ENCODE assay signal across 15 cellular contexts in genomic region chr1:192382758-192383157, GRCh38.
DNase-seq lines count a peak whose midpoint lies in the region; ATAC-seq, FAIRE-seq and TF ChIP-seq lines count a peak whose summit lies in the region.
"Had no signal": no experiment of that assay in that cellular context is flagged by ENCODE, and none has a peak within 500 bp of the region (broad histone marks: within the 10 kb centered on the region; RNA-seq: fewer than 3 reads in every experiment).

No MANE protein-coding gene starts in this region.

- H3K4me3 ChIP-seq in small intestine (ENCODE audit: low read depth in 1 of 2, low read length in 2 of 2): no peak overlapping the region
- H3K4me3 ChIP-seq: Peyer's patch had no signal

- H3K36me3 ChIP-seq in small intestine (ENCODE audit: control insufficient read depth in 2 of 2, insufficient read depth in 2 of 2, low read length in 2 of 2): no peaks in the 10 kb centered on the region
- H3K36me3 ChIP-seq: Peyer's patch had no signal

- DNase-seq in NCI-H82 (lab: John Stamatoyannopoulos, UW) (peak; percentile 15), NCI-H82 treated with DMSO at 0.1 percent for 48 hours (lab: John Stamatoyannopoulos, UW; ENCODE audit: unreplicated experiment) (no peak), small intestine (no peak), dedifferentiated amniotic fluid mesenchymal stem cell (ENCODE audit: extremely low spot score) (no peak), amygdala (lab: John Stamatoyannopoulos, UW) (no peak)
- no peak for DNase-seq in stimulated activated CD4-positive, alpha-beta T cell treated with anti-CD3 and anti-CD28 coated beads, Interleukin-2, amount 100 ng/mL, for 48 hours
- DNase-seq: Caco-2, H7, NCI-H1105, NCI-H187, Peyer's patch, SHP77 treated with DMSO at 0.1 percent for 48 hours had no signal

- no peaks in the 10 kb centered on the region for H3K4me1 ChIP-seq in small intestine (ENCODE audit: control insufficient read depth in 2 of 2, insufficient read depth in 1 of 2, low read depth in 1 of 2, low read length in 1 of 2)
- H3K4me1 ChIP-seq: Caco-2, Peyer's patch had no signal

- no peak overlapping the region for H3K27ac ChIP-seq in small intestine (ENCODE audit: low read depth in 1 of 2, low read length in 1 of 2)
- H3K27ac ChIP-seq: Peyer's patch had no signal

- ATAC-seq in HG03520 (IDR thresholded peaks at IDR 0.05; ENCODE audit: unreplicated experiment) (peak; percentile 63), SK-N-SH treated with all-trans-retinoic acid at 6 μM for 48 hours (peak; percentile 74)

- no peaks in the 10 kb centered on the region for H3K9me3 ChIP-seq in small intestine (ENCODE audit: control insufficient read depth, low read depth)
- H3K9me3 ChIP-seq: Peyer's patch had no signal

- WGBS in small intestine, 3 donors: 73 to 86% (median 83%) methylated on average over 2 of the region's 2 CpGs

- no peaks in the 10 kb centered on the region for H3K27me3 ChIP-seq in small intestine (ENCODE audit: control insufficient read depth in 2 of 2, insufficient read depth in 2 of 2, low read length in 2 of 2)

- FAIRE-seq in small intestine (lab: Jason Lieb, UNC): no peak
- FAIRE-seq: A204.1 had no signal

TF ChIP-seq in SK-N-SH treated with all-trans-retinoic acid at 6 μM for 48 hours, 23 proteins besides CTCF, POLR2A, EP300 and RAD21:
- TF ChIP-seq ZNF565 (CRISPR knock-in tag; conservative IDR thresholded peaks at IDR 0.05; ENCODE audit: low read depth): no peak
- no peak for TF ChIP-seq ZC3H10 (CRISPR knock-in tag; IDR thresholded peaks at IDR 0.05)
- TF ChIP-seq, protein P1, sequence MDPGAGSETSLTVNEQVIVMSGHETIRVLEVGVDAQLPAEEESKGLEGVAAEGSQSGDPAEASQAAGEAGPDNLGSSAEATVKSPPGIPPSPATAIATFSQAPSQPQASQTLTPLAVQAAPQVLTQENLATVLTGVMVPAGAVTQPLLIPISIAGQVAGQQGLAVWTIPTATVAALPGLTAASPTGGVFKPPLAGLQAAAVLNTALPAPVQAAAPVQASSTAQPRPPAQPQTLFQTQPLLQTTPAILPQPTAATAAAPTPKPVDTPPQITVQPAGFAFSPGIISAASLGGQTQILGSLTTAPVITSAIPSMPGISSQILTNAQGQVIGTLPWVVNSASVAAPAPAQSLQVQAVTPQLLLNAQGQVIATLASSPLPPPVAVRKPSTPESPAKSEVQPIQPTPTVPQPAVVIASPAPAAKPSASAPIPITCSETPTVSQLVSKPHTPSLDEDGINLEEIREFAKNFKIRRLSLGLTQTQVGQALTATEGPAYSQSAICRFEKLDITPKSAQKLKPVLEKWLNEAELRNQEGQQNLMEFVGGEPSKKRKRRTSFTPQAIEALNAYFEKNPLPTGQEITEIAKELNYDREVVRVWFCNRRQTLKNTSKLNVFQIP (CRISPR knock-in tag; IDR thresholded peaks at IDR 0.05; ENCODE audit: borderline replicate concordance, low read depth): no peak
- TF ChIP-seq TCF4 (CRISPR knock-in tag; IDR thresholded peaks at IDR 0.05; ENCODE audit: borderline replicate concordance): no peak
- TF ChIP-seq, protein P2, sequence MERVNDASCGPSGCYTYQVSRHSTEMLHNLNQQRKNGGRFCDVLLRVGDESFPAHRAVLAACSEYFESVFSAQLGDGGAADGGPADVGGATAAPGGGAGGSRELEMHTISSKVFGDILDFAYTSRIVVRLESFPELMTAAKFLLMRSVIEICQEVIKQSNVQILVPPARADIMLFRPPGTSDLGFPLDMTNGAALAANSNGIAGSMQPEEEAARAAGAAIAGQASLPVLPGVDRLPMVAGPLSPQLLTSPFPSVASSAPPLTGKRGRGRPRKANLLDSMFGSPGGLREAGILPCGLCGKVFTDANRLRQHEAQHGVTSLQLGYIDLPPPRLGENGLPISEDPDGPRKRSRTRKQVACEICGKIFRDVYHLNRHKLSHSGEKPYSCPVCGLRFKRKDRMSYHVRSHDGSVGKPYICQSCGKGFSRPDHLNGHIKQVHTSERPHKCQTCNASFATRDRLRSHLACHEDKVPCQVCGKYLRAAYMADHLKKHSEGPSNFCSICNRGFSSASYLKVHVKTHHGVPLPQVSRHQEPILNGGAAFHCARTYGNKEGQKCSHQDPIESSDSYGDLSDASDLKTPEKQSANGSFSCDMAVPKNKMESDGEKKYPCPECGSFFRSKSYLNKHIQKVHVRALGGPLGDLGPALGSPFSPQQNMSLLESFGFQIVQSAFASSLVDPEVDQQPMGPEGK (CRISPR knock-in tag; IDR thresholded peaks at IDR 0.05; ENCODE audit: borderline replicate concordance): no peak
- TF ChIP-seq ZNF70 (CRISPR knock-in tag; IDR thresholded peaks at IDR 0.05): no peak
- TF ChIP-seq CSDC2 (CRISPR knock-in tag; IDR thresholded peaks at IDR 0.05): no peak
- TF ChIP-seq TSHZ2 (CRISPR knock-in tag; IDR thresholded peaks at IDR 0.05): no peak
- TF ChIP-seq SNAI2 (CRISPR knock-in tag; IDR thresholded peaks at IDR 0.05): no peak
- TF ChIP-seq, protein P3, sequence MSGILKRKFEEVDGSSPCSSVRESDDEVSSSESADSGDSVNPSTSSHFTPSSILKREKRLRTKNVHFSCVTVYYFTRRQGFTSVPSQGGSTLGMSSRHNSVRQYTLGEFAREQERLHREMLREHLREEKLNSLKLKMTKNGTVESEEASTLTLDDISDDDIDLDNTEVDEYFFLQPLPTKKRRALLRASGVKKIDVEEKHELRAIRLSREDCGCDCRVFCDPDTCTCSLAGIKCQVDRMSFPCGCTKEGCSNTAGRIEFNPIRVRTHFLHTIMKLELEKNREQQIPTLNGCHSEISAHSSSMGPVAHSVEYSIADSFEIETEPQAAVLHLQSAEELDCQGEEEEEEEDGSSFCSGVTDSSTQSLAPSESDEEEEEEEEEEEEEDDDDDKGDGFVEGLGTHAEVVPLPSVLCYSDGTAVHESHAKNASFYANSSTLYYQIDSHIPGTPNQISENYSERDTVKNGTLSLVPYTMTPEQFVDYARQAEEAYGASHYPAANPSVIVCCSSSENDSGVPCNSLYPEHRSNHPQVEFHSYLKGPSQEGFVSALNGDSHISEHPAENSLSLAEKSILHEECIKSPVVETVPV (CRISPR knock-in tag; IDR thresholded peaks at IDR 0.05): no peak
- TF ChIP-seq, protein P4, sequence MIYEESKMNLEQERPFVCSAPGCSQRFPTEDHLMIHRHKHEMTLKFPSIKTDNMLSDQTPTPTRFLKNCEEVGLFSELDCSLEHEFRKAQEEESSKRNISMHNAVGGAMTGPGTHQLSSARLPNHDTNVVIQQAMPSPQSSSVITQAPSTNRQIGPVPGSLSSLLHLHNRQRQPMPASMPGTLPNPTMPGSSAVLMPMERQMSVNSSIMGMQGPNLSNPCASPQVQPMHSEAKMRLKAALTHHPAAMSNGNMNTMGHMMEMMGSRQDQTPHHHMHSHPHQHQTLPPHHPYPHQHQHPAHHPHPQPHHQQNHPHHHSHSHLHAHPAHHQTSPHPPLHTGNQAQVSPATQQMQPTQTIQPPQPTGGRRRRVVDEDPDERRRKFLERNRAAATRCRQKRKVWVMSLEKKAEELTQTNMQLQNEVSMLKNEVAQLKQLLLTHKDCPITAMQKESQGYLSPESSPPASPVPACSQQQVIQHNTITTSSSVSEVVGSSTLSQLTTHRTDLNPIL (CRISPR knock-in tag; IDR thresholded peaks at IDR 0.05; ENCODE audit: low read depth): no peak
- TF ChIP-seq PPARA (CRISPR knock-in tag; IDR thresholded peaks at IDR 0.05; ENCODE audit: borderline replicate concordance): no peak
- no peak for TF ChIP-seq TOX (CRISPR knock-in tag; IDR thresholded peaks at IDR 0.05; ENCODE audit: borderline replicate concordance)
- no peak for TF ChIP-seq ZFP30 (CRISPR knock-in tag; IDR thresholded peaks at IDR 0.05)
